Comparison of ENCODE assay signal across 17 cellular contexts in genomic region chr1:199639453-199639852, GRCh38.
DNase-seq lines count a peak whose midpoint lies in the region; ATAC-seq, FAIRE-seq and TF ChIP-seq lines count a peak whose summit lies in the region.
"Had no signal": no experiment of that assay in that cellular context is flagged by ENCODE, and none has a peak within 500 bp of the region (broad histone marks: within the 10 kb centered on the region; RNA-seq: fewer than 3 reads in every experiment).

No MANE protein-coding gene starts in this region.

- POLR2A ChIA-PET in HepG2 (lab: Yijun Ruan, JAX) (no interaction called here), K562 (lab: Yijun Ruan, JAX) (no interaction called here)

- H2AK5ac ChIP-seq in mesendoderm (ENCODE audit: low read length): no peak overlapping the region

- H3K27ac ChIP-seq in HepG2 (ENCODE audit: extremely low read length, insufficient read depth, low read length) (no peak overlapping the region), right lobe of liver (no peak overlapping the region), K562 (ENCODE audit: extremely low read depth, low read depth, low read length) (no peak overlapping the region), mesendoderm (ENCODE audit: low read depth, low read length) (no peak overlapping the region)
- H3K27ac ChIP-seq: C4-2B had no signal

- H3K23ac ChIP-seq in mesendoderm (ENCODE audit: low read length): no peak overlapping the region

- H4K5ac ChIP-seq in mesendoderm (ENCODE audit: low read length): no peak overlapping the region

- H3K79me2 ChIP-seq in HepG2 (ENCODE audit: insufficient read depth, low read length) (no peaks in the 10 kb centered on the region), K562 (ENCODE audit: control insufficient read depth, insufficient read depth, low read length) (no peaks in the 10 kb centered on the region), mesendoderm (ENCODE audit: control insufficient read depth, insufficient read depth, low read length) (no peaks in the 10 kb centered on the region)

- CTCF ChIA-PET in HepG2 (lab: Yijun Ruan, JAX; ENCODE audit: low intra/inter-chr PET ratio, low total read pairs): no interaction called here
- CTCF ChIA-PET in K562 (lab: Yijun Ruan, JAX; ENCODE audit: low intra/inter-chr PET ratio): no interaction called here

- H3K4me2 ChIP-seq in HepG2 (ENCODE audit: low read depth, low read length): no peak overlapping the region
- no peak overlapping the region for H3K4me2 ChIP-seq in K562 (ENCODE audit: insufficient read depth, low read length)
- no peak overlapping the region for H3K4me2 ChIP-seq in mesendoderm (ENCODE audit: low read length)

- no peak overlapping the region for H2BK5ac ChIP-seq in mesendoderm (ENCODE audit: low read length)

- no peak overlapping the region for H3K56ac ChIP-seq in mesendoderm (ENCODE audit: low read length)

- no peak overlapping the region for H2BK120ac ChIP-seq in mesendoderm (ENCODE audit: low read depth, low read length)

- no peak overlapping the region for H3K4ac ChIP-seq in mesendoderm (ENCODE audit: low read depth, low read length)

- no peak for TF ChIP-seq POLR2A in HepG2 (IDR thresholded peaks at IDR 0.05; ENCODE audit: insufficient read depth in 1 of 2, low read depth in 2 of 2, low read length in 2 of 2)
- no peak for TF ChIP-seq POLR2A in right lobe of liver (IDR thresholded peaks at IDR 0.05)
- TF ChIP-seq POLR2A in K562 (conservative IDR thresholded peaks at IDR 0.05): no peak

- H3K9ac ChIP-seq in HepG2 (ENCODE audit: insufficient read depth, low read depth, low read length) (no peak overlapping the region), K562 (ENCODE audit: insufficient read depth in 1 of 2, low read depth in 2 of 2, low read length in 2 of 2) (no peak overlapping the region), mesendoderm (ENCODE audit: low read length) (no peak overlapping the region)

- in situ Hi-C loops in HepG2 (cut with HindIII; ENCODE audit: extremely low pct_ligation_motif_present, low pct_unique_long_range_greater_than_20kb): no loop called here
- in situ Hi-C loops in K562 (cut with MboI): no loop called here

- TF ChIP-seq RAD21 in HepG2 (CRISPR knock-in tag; IDR thresholded peaks at IDR 0.05) (no peak), K562 (CRISPR knock-in tag; conservative IDR thresholded peaks at IDR 0.05 in 1 of 2, IDR thresholded peaks at IDR 0.05 in 1 of 2) (no peak)

- H3K18ac ChIP-seq in mesendoderm (ENCODE audit: low read length): no peak overlapping the region

- BruUV-seq in HepG2 (replicated peaks; lab: Mats Ljungman, UMichigan): no TSS peak
- no TSS peak for BruUV-seq in K562 (replicated peaks; lab: Mats Ljungman, UMichigan)

- no peaks in the 10 kb centered on the region for H3K9me1 ChIP-seq in K562 (ENCODE audit: control insufficient read depth, insufficient read depth, low read length)

- no peak for TF ChIP-seq EP300 in HepG2 (IDR thresholded peaks at IDR 0.05; ENCODE audit: low read depth in 2 of 2, low read length in 2 of 2)
- TF ChIP-seq EP300 in HepG2 (CRISPR knock-in tag; IDR thresholded peaks at IDR 0.05; ENCODE audit: borderline replicate concordance): no peak
- no peak for TF ChIP-seq EP300 in K562 (IDR thresholded peaks at IDR 0.05; ENCODE audit: low read length)

- H3K9me3 ChIP-seq in HepG2 (ENCODE audit: low read length) (no peaks in the 10 kb centered on the region), right lobe of liver (no peaks in the 10 kb centered on the region), K562 (replicated peaks; ENCODE audit: control insufficient read depth, insufficient read depth, low read depth, low read length) (no peaks in the 10 kb centered on the region)
- H3K9me3 ChIP-seq: Caco-2 had no signal

- H3K4me3 ChIP-seq in HepG2 (replicated peaks in 1 of 3; ENCODE audit: insufficient read depth in 1 of 3, low read depth in 2 of 3, low read length in 3 of 3) (no peak overlapping the region), right lobe of liver (no peak overlapping the region), K562 (no peak overlapping the region), mesendoderm (ENCODE audit: low read length) (no peak overlapping the region)

- no peaks in the 10 kb centered on the region for H4K20me1 ChIP-seq in HepG2 (ENCODE audit: insufficient read depth, low read length)
- H4K20me1 ChIP-seq in K562 (replicated peaks; ENCODE audit: control insufficient read depth, insufficient read depth, low read length): no peaks in the 10 kb centered on the region

- H2BK15ac ChIP-seq in mesendoderm (replicated peaks; ENCODE audit: low read depth): no peak overlapping the region

- TF ChIP-seq CTCF in HepG2 (CRISPR knock-in tag; IDR thresholded peaks at IDR 0.05) (no peak), right lobe of liver (IDR thresholded peaks at IDR 0.05) (no peak), K562 (IDR thresholded peaks at IDR 0.05 in 2 of 3, conservative IDR thresholded peaks at IDR 0.05 in 1 of 3; ENCODE audit: insufficient read depth in 2 of 3, low read depth in 1 of 3, low read length in 3 of 3) (no peak)

- no peak for FAIRE-seq in HepG2 (lab: Jason Lieb, UNC)
- FAIRE-seq in K562 (lab: Jason Lieb, UNC): no peak
- FAIRE-seq: A204.1, D721Med, G401.6, GM12891, GM18507 had no signal

- ATAC-seq in HepG2 (no peak), right lobe of liver (no peak), K562 (no peak)

- no peaks in the 10 kb centered on the region for H3K4me1 ChIP-seq in HepG2 (ENCODE audit: insufficient read depth, low read length)
- no peaks in the 10 kb centered on the region for H3K4me1 ChIP-seq in right lobe of liver
- H3K4me1 ChIP-seq in K562 (replicated peaks in 1 of 2; ENCODE audit: control insufficient read depth in 2 of 2, insufficient read depth in 2 of 2, low read length in 2 of 2): no peaks in the 10 kb centered on the region
- no peaks in the 10 kb centered on the region for H3K4me1 ChIP-seq in mesendoderm (ENCODE audit: control insufficient read depth, low read depth, low read length)
- H3K4me1 ChIP-seq: Caco-2 had no signal

- H3K36me3 ChIP-seq in HepG2 (replicated peaks in 1 of 2; ENCODE audit: control insufficient read depth in 1 of 2, insufficient read depth in 2 of 2, low read length in 2 of 2) (no peaks in the 10 kb centered on the region), right lobe of liver (no peaks in the 10 kb centered on the region), K562 (ENCODE audit: control insufficient read depth, insufficient read depth, low read length) (no peaks in the 10 kb centered on the region), mesendoderm (ENCODE audit: control insufficient read depth, insufficient read depth, low read length) (no peaks in the 10 kb centered on the region)

- no peak overlapping the region for H4K8ac ChIP-seq in mesendoderm (ENCODE audit: low read depth, low read length)

- no peak overlapping the region for H2AFZ ChIP-seq in HepG2 (ENCODE audit: low read length)
- H2AFZ ChIP-seq in K562 (ENCODE audit: low read depth, low read length): no peak overlapping the region

- DNase-seq in HepG2 (ENCODE audit: low spot score) (no peak), right lobe of liver (no peak), NCI-H748 (lab: John Stamatoyannopoulos, UW; ENCODE audit: unreplicated experiment) (peak; percentile 43), K562 (ENCODE audit: extremely low read depth in 1 of 4, low spot score in 3 of 4) (no peak), putamen (ENCODE audit: low spot score) (no peak), mesendoderm (no peak)
- DNase-seq: AML-193; Caco-2; CD4-positive, alpha-beta T cell; GOT3; H9 had no signal

- no peaks in the 10 kb centered on the region for H3K79me1 ChIP-seq in mesendoderm (ENCODE audit: low read length)

- intact Hi-C loops in HepG2 (cut with micrococcal nuclease; ENCODE audit: unreplicated experiment): no loop called here
- intact Hi-C loops in right lobe of liver (cut with DNase I): no loop called here
- intact Hi-C loops in K562 (cut with micrococcal nuclease): no loop called here

- H3K27me3 ChIP-seq in HepG2 (ENCODE audit: control insufficient read depth in 1 of 2, insufficient read depth in 2 of 2, low read length in 2 of 2) (no peaks in the 10 kb centered on the region), right lobe of liver (no peaks in the 10 kb centered on the region), K562 (ENCODE audit: control insufficient read depth in 2 of 2, insufficient read depth in 2 of 2, low read length in 2 of 2) (no peaks in the 10 kb centered on the region), mesendoderm (ENCODE audit: insufficient read depth, low read length, poor library complexity) (no peaks in the 10 kb centered on the region)

- WGBS in HepG2 (ENCODE audit: low lambda C conversion rate): 0% methylated on average over 1 of the region's 1 CpG
- 44% methylated on average over 1 of the region's 1 CpG for WGBS in right lobe of liver (ENCODE audit: insufficient coverage, low coverage, low lambda C conversion rate, missing lambda C conversion rate)
- WGBS in K562 (ENCODE audit: insufficient coverage, low coverage, missing lambda C conversion rate): 0% methylated on average over 1 of the region's 1 CpG
- no CpG with 5 or more reads among the region's 1 CpG for WGBS in mesendoderm (ENCODE audit: extremely low coverage, insufficient coverage, low lambda C conversion rate)

TF ChIP-seq in HepG2, 621 proteins besides CTCF, POLR2A, EP300 and RAD21:
- peak; percentile 83 for TF ChIP-seq MAFF (IDR thresholded peaks at IDR 0.05; ENCODE audit: low read depth, low read length)
- TF ChIP-seq ZC3H13 (CRISPR knock-in tag; IDR thresholded peaks at IDR 0.05): no peak
- peak; percentile 65 to 90 for TF ChIP-seq MAFK (conservative IDR thresholded peaks at IDR 0.05 in 1 of 2, IDR thresholded peaks at IDR 0.05 in 1 of 2; ENCODE audit: low read length in 2 of 2)

TF ChIP-seq in K562, 482 proteins besides CTCF, POLR2A, EP300 and RAD21:
- TF ChIP-seq MAFG (tag; conservative IDR thresholded peaks at IDR 0.05) (peak; percentile 27; the same call in 1 of the 2 replicates), MAFF (IDR thresholded peaks at IDR 0.05; ENCODE audit: low read length) (peak; percentile 66; the same call in 1 of the 2 replicates), ETS2 (tag; IDR thresholded peaks at IDR 0.05; ENCODE audit: borderline replicate concordance, poor library complexity, severe bottlenecking) (no peak), MAFK (IDR thresholded peaks at IDR 0.05; ENCODE audit: low read length) (peak; percentile 71), ETV1 (tag; conservative IDR thresholded peaks at IDR 0.05; ENCODE audit: low read depth) (no peak), ZNF316 (IDR thresholded peaks at IDR 0.05) (peak; percentile 60; the same call in 1 of the 2 replicates), RAD51 (IDR thresholded peaks at IDR 0.05; ENCODE audit: borderline replicate concordance, low read depth) (no peak), C11orf30 (IDR thresholded peaks at IDR 0.05; ENCODE audit: low read depth) (peak; percentile 17; the same call in 1 of the 2 replicates)
TF ChIP-seq in K562: peak in this region for 5.

Comparison
In these comparisons a context has a peak if more than half of its experiments do, and no peak if none do; other contexts are left out.
1. Of the 241 proteins assayed by ChIP-seq in both HepG2 and K562: peak only in HepG2: none; only in K562: MAFG; in both: MAFF and MAFK; in neither: 238.